9 cellular contexts compared by ENCODE assay signal in the genomic region with DNA sequence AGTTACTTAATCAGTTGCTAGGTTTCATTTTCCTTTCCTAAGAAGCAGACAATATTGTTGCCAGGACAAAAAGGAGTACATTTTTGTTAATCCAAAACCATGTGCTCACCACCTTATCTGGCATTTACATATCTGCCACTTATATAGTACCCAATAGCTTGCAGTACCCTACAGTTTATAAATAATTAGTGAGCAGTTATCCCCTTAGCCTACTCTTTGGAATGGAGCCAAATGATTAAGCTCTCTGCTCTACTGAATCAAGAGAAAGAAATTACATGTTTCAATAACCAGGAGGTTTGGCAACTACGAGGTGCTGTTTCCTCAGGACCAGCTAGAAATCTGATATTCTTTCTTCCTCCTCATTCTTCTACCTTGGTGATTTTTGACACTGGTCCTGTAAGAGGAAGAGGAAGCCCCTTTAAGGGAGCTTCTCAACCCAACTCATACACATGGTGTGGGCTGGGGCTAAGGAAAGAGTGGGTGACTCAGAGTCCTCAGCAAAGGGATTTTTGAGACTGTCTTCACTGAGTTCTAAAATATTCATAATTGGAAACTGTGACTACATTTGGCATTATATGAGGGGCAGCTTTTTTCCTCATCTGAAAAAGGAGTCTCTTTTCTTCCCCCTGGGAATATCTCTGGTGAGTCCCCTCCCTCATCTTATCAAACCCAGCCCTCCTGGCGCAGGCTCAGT. TPM values are rescaled to one million over a fixed set of nuclear protein-coding genes. Genes with fewer than 3 reads are reported as not detected.
DNase-seq lines count a peak whose midpoint lies in the region; ATAC-seq, FAIRE-seq and TF ChIP-seq lines count a peak whose summit lies in the region.
"Had no signal": no experiment of that assay in that cellular context is flagged by ENCODE, and none has a peak within 500 bp of the region (broad histone marks: within the 10 kb centered on the region; RNA-seq: fewer than 3 reads in every experiment).

No MANE protein-coding gene starts in this region.

- peak overlapping the region; percentile 99 to 100 for H3K27ac Mint-ChIP-seq in natural killer cell treated with Interleukin-12 subunit alpha and Interleukin-12 subunit beta and Interleukin-15 and Interleukin-18, amount 100 ng/mL, for 72 hours

- TF ChIP-seq POLR2A in GM12891 (IDR thresholded peaks at IDR 0.05; ENCODE audit: low read depth, low read length) (no peak), tibial nerve (IDR thresholded peaks at IDR 0.05) (no peak)

- H3K27me3 ChIP-seq in WERI-Rb-1 (ENCODE audit: insufficient read depth, low read depth, severe bottlenecking): no peaks in the 10 kb centered on the region
- no peaks in the 10 kb centered on the region for H3K27me3 ChIP-seq in tibial nerve

- peak in 1 of 2 donors; percentile 31 for ATAC-seq in natural killer cell treated with Interleukin-12 subunit alpha and Interleukin-12 subunit beta and Interleukin-15 and Interleukin-18, amount 100 ng/mL, for 72 hours
- no peak for ATAC-seq in GM18519 (IDR thresholded peaks at IDR 0.05; ENCODE audit: low FRiP score, unreplicated experiment)

- 5 to 13% methylated on average over 2 of the region's 2 CpGs for WGBS in tibial nerve, 2 donors

- H3K9me3 ChIP-seq in WERI-Rb-1 (ENCODE audit: severe bottlenecking) (peaks cover 12% of the 10 kb centered on the region), tibial nerve (peaks cover 0 to 7% (median 3%) of the 10 kb centered on the region in 4 donors)

- peak overlapping the region; percentile 99 for H3K4me3 Mint-ChIP-seq in natural killer cell treated with Interleukin-12 subunit alpha and Interleukin-12 subunit beta and Interleukin-15 and Interleukin-18, amount 100 ng/mL, for 72 hours

- TF ChIP-seq CTCF in WERI-Rb-1 (IDR thresholded peaks at IDR 0.05; ENCODE audit: low read depth, low read length) (no peak), tibial nerve (IDR thresholded peaks at IDR 0.05) (no peak)

- peaks cover 53 to 70% of the 10 kb centered on the region in 2 donors for H3K4me1 Mint-ChIP-seq in natural killer cell treated with Interleukin-12 subunit alpha and Interleukin-12 subunit beta and Interleukin-15 and Interleukin-18, amount 100 ng/mL, for 72 hours (ENCODE audit: low read depth in 2 of 2)

- FAIRE-seq in GM12891 (lab: Jason Lieb, UNC): no peak
- FAIRE-seq: endometrium had no signal

- H3K4me3 ChIP-seq in WERI-Rb-1 (ENCODE audit: low read depth, low read length) (peak overlapping the region; percentile 94), tibial nerve (peak overlapping the region; percentile 69 to 97 (median 83))

- H3K36me3 Mint-ChIP-seq in natural killer cell treated with Interleukin-12 subunit alpha and Interleukin-12 subunit beta and Interleukin-15 and Interleukin-18, amount 100 ng/mL, for 72 hours: peaks cover 66% of the 10 kb centered on the region

- DNase-seq in GM12891 (ENCODE audit: insufficient read length, low spot score): no peak
- peak; percentile 76 for DNase-seq in NCI-H146 treated with DMSO at 0.1 percent for 48 hours (lab: John Stamatoyannopoulos, UW; ENCODE audit: unreplicated experiment)
- no peak for DNase-seq in WERI-Rb-1
- peak; percentile 31 for DNase-seq in effector CD4-positive, alpha-beta T cell
- DNase-seq in natural killer cell treated with Interleukin-12 subunit alpha and Interleukin-12 subunit beta and Interleukin-15 and Interleukin-18, amount 100 ng/mL, for 72 hours (ENCODE audit: low spot score): peak; percentile 79
- peak in 1 of 2 donors; percentile 19 for DNase-seq in tibial nerve (ENCODE audit: low spot score in 2 of 2)
- DNase-seq in islet precursor cell: no peak

- H3K27me3 Mint-ChIP-seq in natural killer cell treated with Interleukin-12 subunit alpha and Interleukin-12 subunit beta and Interleukin-15 and Interleukin-18, amount 100 ng/mL, for 72 hours: no peaks in the 10 kb centered on the region

- H3K27ac ChIP-seq in WERI-Rb-1: no peak overlapping the region
- peak overlapping the region; percentile 95 to 99 (median 98) for H3K27ac ChIP-seq in tibial nerve

- H3K4me1 ChIP-seq in tibial nerve: peaks cover 0 to 64% (median 31%) of the 10 kb centered on the region in 4 donors

- no peak for TF ChIP-seq EP300 in tibial nerve (IDR thresholded peaks at IDR 0.05)

- H3K36me3 ChIP-seq in WERI-Rb-1: peaks cover 73% of the 10 kb centered on the region
- peaks cover 6 to 63% (median 24%) of the 10 kb centered on the region in 3 donors for H3K36me3 ChIP-seq in tibial nerve

- peaks cover 6% of the 10 kb centered on the region for H3K9me3 Mint-ChIP-seq in natural killer cell treated with Interleukin-12 subunit alpha and Interleukin-12 subunit beta and Interleukin-15 and Interleukin-18, amount 100 ng/mL, for 72 hours

TF ChIP-seq in GM12891, 5 proteins besides CTCF, POLR2A, EP300 and RAD21:
- TF ChIP-seq TAF1 (IDR thresholded peaks at IDR 0.05; ENCODE audit: low read depth, low read length) (no peak), POLR2AphosphoS5 (IDR thresholded peaks at IDR 0.05; ENCODE audit: low read depth, low read length) (no peak; the same call in 1 of the 2 replicates), POU2F2 (IDR thresholded peaks at IDR 0.05; ENCODE audit: low read depth, low read length) (no peak), SPI1 (IDR thresholded peaks at IDR 0.05; ENCODE audit: low read depth, low read length) (peak; percentile 50)
TF ChIP-seq in GM12891: peak in this region for 1.

RNA-seq across cellular contexts. Expression of a gene that starts 1.5 kb away (rescaled TPM):
- polyA plus RNA-seq in GM12891 (2012; ENCODE audit: low read depth, missing spikeins): 11.0 TPM
- total RNA-seq in natural killer cell treated with Interleukin-12 subunit alpha and Interleukin-12 subunit beta and Interleukin-15 and Interleukin-18, amount 100 ng/mL, for 72 hours: 10 to 100 TPM; 52.9 to 62.9 TPM
- 10 to 100 TPM; 35.0 to 45.2 (median 39.1) TPM for total RNA-seq in tibial nerve

RNA-seq across cellular contexts. Expression of a gene that starts 57.1 kb away (rescaled TPM):
- polyA plus RNA-seq in GM12891 (2012; ENCODE audit: low read depth, missing spikeins): 35.6 TPM
- 10 to 100 TPM; 41.4 to 60.2 TPM for total RNA-seq in natural killer cell treated with Interleukin-12 subunit alpha and Interleukin-12 subunit beta and Interleukin-15 and Interleukin-18, amount 100 ng/mL, for 72 hours
- 10 to 100 TPM; 24.5 to 33.4 (median 28.3) TPM for total RNA-seq in tibial nerve

Comparison
In these comparisons a context has a peak if more than half of its experiments do, and no peak if none do; other contexts are left out.
1. DNase-seq: peak in NCI-H146 treated with DMSO at 0.1 percent for 48 hours (single experiment), effector CD4-positive, alpha-beta T cell (single experiment) and natural killer cell treated with Interleukin-12 subunit alpha and Interleukin-12 subunit beta and Interleukin-15 and Interleukin-18, amount 100 ng/mL, for 72 hours (single experiment); none in GM12891 (single experiment), WERI-Rb-1 (single experiment) and islet precursor cell (single experiment).